ENCODE assay signal across 1 cellular context in the genomic region with DNA sequence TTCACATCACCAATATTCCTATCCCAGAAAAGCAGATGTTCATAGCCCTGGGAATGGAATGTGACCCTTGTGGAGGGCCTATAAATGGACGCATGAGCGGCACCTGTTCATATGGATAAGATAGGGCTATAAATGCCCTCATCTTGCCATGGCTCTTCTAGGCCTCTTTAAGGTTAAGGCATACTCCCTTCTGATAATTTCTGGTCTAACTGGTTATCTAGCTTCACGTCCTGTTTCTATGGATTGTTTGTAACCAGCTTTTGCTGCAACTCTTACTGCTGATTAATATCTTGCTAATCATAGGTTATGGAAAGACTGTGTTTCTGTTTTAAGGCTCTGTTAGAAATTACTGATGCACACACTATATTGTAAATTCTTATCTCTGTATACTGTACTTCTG. TPM values are rescaled to one million over a fixed set of nuclear protein-coding genes. Genes with fewer than 3 reads are reported as not detected.
"Had no signal": no experiment of that assay in that cellular context is flagged by ENCODE, and none has a peak within 500 bp of the region (broad histone marks: within the 10 kb centered on the region; RNA-seq: fewer than 3 reads in every experiment).

No MANE protein-coding gene starts in this region.

RNA-seq across cellular contexts. Expression of a gene that starts 48.8 kb away (rescaled TPM):
- total RNA-seq: SK-MEL-5 had no signal
